ENCODE assay signal across 16 cellular contexts in the genomic region with DNA sequence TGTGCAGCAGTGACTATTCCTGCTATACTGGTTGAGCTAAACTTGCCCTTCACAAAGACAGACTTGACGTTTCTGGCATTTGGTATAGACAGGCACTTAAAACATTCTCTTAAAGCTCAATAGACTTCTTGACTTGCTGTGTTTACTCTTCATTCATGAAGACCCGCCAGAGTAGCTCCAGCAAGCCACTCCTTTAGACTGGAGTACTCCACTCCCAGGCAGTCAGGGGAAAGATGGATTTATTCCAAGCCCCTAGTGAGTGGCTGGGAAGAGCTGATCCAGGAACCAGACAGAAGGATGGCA.
A peak's percentile ranks its signal among the peaks of the same experiment; 100 is the strongest.
DNase-seq lines count a peak whose midpoint lies in the region; ATAC-seq and TF ChIP-seq lines count a peak whose summit lies in the region.
"Had no signal": no experiment of that assay in that cellular context is flagged by ENCODE, and none has a peak within 500 bp of the region (broad histone marks: within the 10 kb centered on the region; RNA-seq: fewer than 3 reads in every experiment).

No MANE protein-coding gene starts in this region.

- H3K4me3 ChIP-seq in SJSA1 (no peak overlapping the region), lung (no peak overlapping the region)
- H3K4me3 ChIP-seq: BLaER1 treated with 17β-estradiol and CSF1 and Interleukin-3, amounts not matched to agents 10 nM and 100 nM; MG63; PC-9; SK-N-MC had no signal

- H3K36me3 ChIP-seq in SJSA1: no peaks in the 10 kb centered on the region
- peaks cover 0 to 2% of the 10 kb centered on the region in 2 donors for H3K36me3 ChIP-seq in lung (ENCODE audit: control insufficient read depth in 2 of 2, insufficient read depth in 2 of 2, low read length in 2 of 2)
- H3K36me3 ChIP-seq: BLaER1 treated with 17β-estradiol and CSF1 and Interleukin-3, amounts not matched to agents 10 nM and 100 nM; MG63 had no signal

- TF ChIP-seq CTCF in lung (IDR thresholded peaks at IDR 0.05; ENCODE audit: control extremely low read depth, extremely low read depth): no peak

- no peaks in the 10 kb centered on the region for H3K9me3 ChIP-seq in SJSA1 (replicated peaks)
- no peaks in the 10 kb centered on the region for H3K9me3 ChIP-seq in lung (ENCODE audit: control insufficient read depth in 2 of 2, insufficient read depth in 1 of 2, low read length in 1 of 2)
- H3K9me3 ChIP-seq: BLaER1 treated with 17β-estradiol and CSF1 and Interleukin-3, amounts not matched to agents 10 nM and 100 nM; MG63 had no signal

- H3K4me1 Mint-ChIP-seq in activated CD4-positive, alpha-beta T cell treated with anti-CD3 and anti-CD28 coated beads, Interleukin-2, amount 10 ng/mL, durations not matched to agents 24 days and 14 days: peaks cover 9% of the 10 kb centered on the region
- H3K4me1 Mint-ChIP-seq in activated naive CD4-positive, alpha-beta T cell treated with anti-CD3 and anti-CD28 coated beads, Interleukin-2, amount 10 ng/mL, durations not matched to agents 7 days and 5 days: peaks cover 2% of the 10 kb centered on the region

- no peak overlapping the region for H3K4me3 Mint-ChIP-seq in activated CD4-positive, alpha-beta T cell treated with anti-CD3 and anti-CD28 coated beads, Interleukin-2, amount 10 ng/mL, durations not matched to agents 24 days and 14 days
- H3K4me3 Mint-ChIP-seq in activated naive CD4-positive, alpha-beta T cell treated with anti-CD3 and anti-CD28 coated beads, Interleukin-2, amount 10 ng/mL, durations not matched to agents 7 days and 5 days: no peak overlapping the region

- intact Hi-C loops in activated CD4-positive, alpha-beta T cell treated with anti-CD3 and anti-CD28 coated beads, Interleukin-2, amount 10 ng/mL, durations not matched to agents 24 days and 14 days (cut with micrococcal nuclease): no loop called here

- DNase-seq in DMS79 (lab: John Stamatoyannopoulos, UW): peak; percentile 82
- DNase-seq in DMS79 treated with DMSO at 0.1 percent for 48 hours (lab: John Stamatoyannopoulos, UW): peak; percentile 80
- peak in 1 of 2 experiments; percentile 49 for DNase-seq in SJSA1 (ENCODE audit: low read depth in 1 of 2, low spot score in 2 of 2)
- peak; percentile 55 for DNase-seq in lung (ENCODE audit: low spot score)
- no peak for DNase-seq in AG08396 (ENCODE audit: low spot score)
- no peak for DNase-seq in activated CD4-positive, alpha-beta T cell treated with anti-CD3 and anti-CD28 coated beads, Interleukin-2, amount 10 ng/mL, durations not matched to agents 24 days and 14 days
- DNase-seq in activated naive CD4-positive, alpha-beta T cell treated with anti-CD3 and anti-CD28 coated beads, Interleukin-2, amount 10 ng/mL, durations not matched to agents 7 days and 5 days: no peak
- DNase-seq: H7, MG63, NCI-H524 treated with DMSO at 0.1 percent for 48 hours, PC-9, T-helper 1 cell had no signal

- WGBS in lung, 2 donors: 54 to 75% methylated on average over 2 of the region's 2 CpGs

- no peaks in the 10 kb centered on the region for H3K36me3 Mint-ChIP-seq in activated CD4-positive, alpha-beta T cell treated with anti-CD3 and anti-CD28 coated beads, Interleukin-2, amount 10 ng/mL, durations not matched to agents 24 days and 14 days (ENCODE audit: low read depth)
- H3K36me3 Mint-ChIP-seq in activated naive CD4-positive, alpha-beta T cell treated with anti-CD3 and anti-CD28 coated beads, Interleukin-2, amount 10 ng/mL, durations not matched to agents 7 days and 5 days: no peaks in the 10 kb centered on the region

- ATAC-seq in lung (ENCODE audit: insufficient read depth, low FRiP score): peak; percentile 58
- ATAC-seq: HepG2 had no signal

- no peaks in the 10 kb centered on the region for H3K27me3 ChIP-seq in SJSA1 (replicated peaks)
- no peaks in the 10 kb centered on the region for H3K27me3 ChIP-seq in lung (ENCODE audit: control insufficient read depth, insufficient read depth)
- H3K27me3 ChIP-seq: BLaER1 treated with 17β-estradiol and CSF1 and Interleukin-3, amounts not matched to agents 10 nM and 100 nM; MG63 had no signal

- no peaks in the 10 kb centered on the region for H3K9me3 Mint-ChIP-seq in activated CD4-positive, alpha-beta T cell treated with anti-CD3 and anti-CD28 coated beads, Interleukin-2, amount 10 ng/mL, durations not matched to agents 24 days and 14 days
- no peaks in the 10 kb centered on the region for H3K9me3 Mint-ChIP-seq in activated naive CD4-positive, alpha-beta T cell treated with anti-CD3 and anti-CD28 coated beads, Interleukin-2, amount 10 ng/mL, durations not matched to agents 7 days and 5 days

- H3K27me3 Mint-ChIP-seq in activated CD4-positive, alpha-beta T cell treated with anti-CD3 and anti-CD28 coated beads, Interleukin-2, amount 10 ng/mL, durations not matched to agents 24 days and 14 days: no peaks in the 10 kb centered on the region
- no peaks in the 10 kb centered on the region for H3K27me3 Mint-ChIP-seq in activated naive CD4-positive, alpha-beta T cell treated with anti-CD3 and anti-CD28 coated beads, Interleukin-2, amount 10 ng/mL, durations not matched to agents 7 days and 5 days

- H3K27ac ChIP-seq in SJSA1 (peak overlapping the region; percentile 65), lung (ENCODE audit: low read depth in 1 of 2, low read length in 1 of 2) (peak overlapping the region in 1 of 2 donors; percentile 26)
- H3K27ac ChIP-seq: BLaER1 treated with 17β-estradiol and CSF1 and Interleukin-3, amounts not matched to agents 10 nM and 100 nM; KMS-11; PC-9; SK-N-MC had no signal

- no peak overlapping the region for H3K27ac Mint-ChIP-seq in activated CD4-positive, alpha-beta T cell treated with anti-CD3 and anti-CD28 coated beads, Interleukin-2, amount 10 ng/mL, durations not matched to agents 24 days and 14 days
- H3K27ac Mint-ChIP-seq in activated naive CD4-positive, alpha-beta T cell treated with anti-CD3 and anti-CD28 coated beads, Interleukin-2, amount 10 ng/mL, durations not matched to agents 7 days and 5 days: no peak overlapping the region

- CTCF ChIA-PET in activated naive CD4-positive, alpha-beta T cell treated with anti-CD3 and anti-CD28 coated beads, Interleukin-2, amount 10 ng/mL, durations not matched to agents 7 days and 5 days (lab: Charles Lee): no interaction called here

- H3K4me1 ChIP-seq in SJSA1 (replicated peaks): peaks cover 61% of the 10 kb centered on the region
- H3K4me1 ChIP-seq in lung (ENCODE audit: control insufficient read depth in 2 of 2, insufficient read depth in 2 of 2, low read length in 2 of 2): peaks cover 0 to 3% of the 10 kb centered on the region in 2 donors

Comparison
In these comparisons a context has a peak if more than half of its experiments do, and no peak if none do; other contexts are left out.
1. DNase-seq: peak in DMS79 (single experiment), DMS79 treated with DMSO at 0.1 percent for 48 hours (single experiment) and lung (single experiment); none in AG08396 (single experiment), activated CD4-positive, alpha-beta T cell treated with anti-CD3 and anti-CD28 coated beads, Interleukin-2, amount 10 ng/mL, durations not matched to agents 24 days and 14 days (single experiment) and activated naive CD4-positive, alpha-beta T cell treated with anti-CD3 and anti-CD28 coated beads, Interleukin-2, amount 10 ng/mL, durations not matched to agents 7 days and 5 days (single experiment).